28 cellular contexts compared by ENCODE assay signal in the genomic region with DNA sequence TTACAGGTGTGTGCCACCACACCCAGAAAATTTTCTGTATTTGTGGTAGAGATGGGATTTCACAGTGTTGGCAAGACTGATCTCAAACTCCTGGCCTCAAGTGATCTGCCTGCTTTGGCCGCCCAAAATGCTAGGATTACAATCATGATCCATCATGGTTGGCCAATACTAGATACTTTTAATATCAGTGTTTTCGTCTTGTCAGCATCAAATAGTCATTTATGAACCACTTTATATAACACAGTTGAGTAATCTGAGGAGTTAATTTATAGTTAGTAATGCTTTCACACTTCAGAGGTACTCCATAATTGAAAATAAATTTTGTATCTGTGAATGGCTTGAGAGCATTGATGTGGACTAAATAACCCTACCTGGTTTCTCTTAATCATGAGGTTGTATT.
"Had no signal": no experiment of that assay in that cellular context is flagged by ENCODE, and none has a peak within 500 bp of the region (broad histone marks: within the 10 kb centered on the region; RNA-seq: fewer than 3 reads in every experiment).

No MANE protein-coding gene starts in this region.

- FAIRE-seq: colon, endometrium, islet of Langerhans, keratinocyte had no signal

- H3K4me3 ChIP-seq: coronary artery, dorsolateral prefrontal cortex, esophagus squamous epithelium, gastrocnemius medialis, heart right ventricle, left lung, lower lobe of right lung, mucosa of descending colon had no signal

- H3K4me1 ChIP-seq: esophagus squamous epithelium, gastrocnemius medialis, heart right ventricle, left lung, lower lobe of right lung had no signal

- H3K36me3 ChIP-seq: esophagus squamous epithelium, gastrocnemius medialis, heart right ventricle, left lung, lower lobe of right lung had no signal

- DNase-seq: dermis blood vessel endothelial cell; dorsolateral prefrontal cortex; effector CD4-positive, alpha-beta T cell; effector memory CD4-positive, alpha-beta T cell; endodermal cell; erythroblast; esophagus squamous epithelium; foreskin fibroblast; foreskin melanocyte; gastrocnemius medialis; glutamatergic neuron; head of caudate nucleus; heart right ventricle; hippocampal formation; left cardiac atrium; left lung; left ventricle myocardium superior; lower lobe of right lung; mesenchymal stem cell; mucosa of descending colon; naive B cell had no signal

- H3K27ac ChIP-seq: coronary artery, dorsolateral prefrontal cortex, epithelial cell of prostate, esophagus squamous epithelium, gastrocnemius medialis, heart right ventricle, left lung, lower lobe of right lung had no signal

- ATAC-seq: esophagus mucosa, gastrocnemius medialis, heart right ventricle, left cardiac atrium, left lung, left ventricle myocardium superior, lower lobe of right lung, mucosa of descending colon had no signal

- H3K9me3 ChIP-seq: esophagus squamous epithelium, gastrocnemius medialis, heart right ventricle, left lung, lower lobe of right lung, mucosa of descending colon had no signal

- H3K27me3 ChIP-seq: dorsolateral prefrontal cortex, esophagus squamous epithelium, gastrocnemius medialis, heart right ventricle, left lung had no signal
